Comparison of ENCODE assay signal across 1 cellular context in genomic region chr17:36877774-36878173, GRCh38.
TF ChIP-seq lines count a peak whose summit lies in the region.

No MANE protein-coding gene starts in this region.

TF ChIP-seq in WTC11, 78 proteins besides CTCF, POLR2A, EP300 and RAD21 (continued from another document):
- no peak for TF ChIP-seq ARID4B (CRISPR knock-in tag; IDR thresholded peaks at IDR 0.05; ENCODE audit: borderline replicate concordance)
TF ChIP-seq in WTC11: peak in this region for 0.
